In genomic region chr14:24880689-24881088, GRCh38 we compare ENCODE assay signal across 18 cellular contexts.
DNase-seq lines count a peak whose midpoint lies in the region; ATAC-seq and TF ChIP-seq lines count a peak whose summit lies in the region.
"Had no signal": no experiment of that assay in that cellular context is flagged by ENCODE, and none has a peak within 500 bp of the region (broad histone marks: within the 10 kb centered on the region; RNA-seq: fewer than 3 reads in every experiment).

No MANE protein-coding gene starts in this region.

- in situ Hi-C loops in GM23248 (cut with MboI), result no loop called here

- no peak for TF ChIP-seq EP300 in sigmoid colon (IDR thresholded peaks at IDR 0.05)

- intact Hi-C loops in heart left ventricle (cut with DNase I), result loop anchor here in 2 of 10 donors (5.0 kb wide), 2 partner anchors 63 to 122 kb away; no protein-coding TSS in a partner anchor
- intact Hi-C loops in sigmoid colon (cut with DNase I), result no loop called here

- no peak overlapping the region for H2AFZ ChIP-seq in GM23248

- H3K36me3 ChIP-seq in GM23248 (ENCODE audit: low read depth) (no peaks in the 10 kb centered on the region), heart left ventricle (no peaks in the 10 kb centered on the region), sigmoid colon (no peaks in the 10 kb centered on the region)

- H3K4me3 ChIP-seq in GM23248, result no peak overlapping the region
- no peak overlapping the region for H3K4me3 ChIP-seq in heart left ventricle
- no peak overlapping the region for H3K4me3 ChIP-seq in sigmoid colon
- H3K4me3 ChIP-seq: mucosa of descending colon had no signal

- H3K9me3 ChIP-seq in GM23248 (ENCODE audit: low read depth), result no peaks in the 10 kb centered on the region
- H3K9me3 ChIP-seq in heart left ventricle, result no peaks in the 10 kb centered on the region
- no peaks in the 10 kb centered on the region for H3K9me3 ChIP-seq in sigmoid colon
- H3K9me3 ChIP-seq: mucosa of descending colon had no signal

- 57 to 64% methylated on average over 4 of the region's 4 CpGs for WGBS in GM23248 (ENCODE audit: low coverage in 1 of 2, low lambda C conversion rate in 2 of 2, missing lambda C conversion rate in 2 of 2), 2 experiments
- 70 to 75% (median 73%) methylated on average over 4 of the region's 4 CpGs for WGBS in heart left ventricle, 4 donors
- 89 to 92% methylated on average over 4 of the region's 4 CpGs for WGBS in sigmoid colon, 2 donors

- ATAC-seq in heart left ventricle, result peak in 3 of 4 donors; percentile 44 to 80 (median 76)
- no peak for ATAC-seq in HG02798 (IDR thresholded peaks at IDR 0.05; ENCODE audit: poor library complexity, unreplicated experiment)
- no peak for ATAC-seq in HG03280 (IDR thresholded peaks at IDR 0.05; ENCODE audit: unreplicated experiment)
- ATAC-seq: mucosa of descending colon; stimulated activated memory B cell treated with anti-CD40 and anti-IgM and Interleukin-4, amounts not matched to agents 10 μg/mL and 1 μg/mL and 100 μg/mL, for 72 hours had no signal

- H3K9ac ChIP-seq in GM23248, result no peak overlapping the region

- no peak for TF ChIP-seq POLR2A in heart left ventricle (IDR thresholded peaks at IDR 0.05)
- TF ChIP-seq POLR2A in sigmoid colon (IDR thresholded peaks at IDR 0.05), result no peak

- H3F3A ChIP-seq in GM23248 (ENCODE audit: insufficient read depth), result peaks cover 18% of the 10 kb centered on the region

- DNase-seq in GM23248 (peak; percentile 66), amniotic epithelial cell (ENCODE audit: low read depth) (peak; percentile 54), heart left ventricle (no peak), sigmoid colon (no peak), NCI-H128 (lab: John Stamatoyannopoulos, UW; ENCODE audit: unreplicated experiment) (no peak), pons (ENCODE audit: low spot score) (no peak)
- DNase-seq: activated CD4-positive, alpha-beta T cell treated with anti-CD3 and anti-CD28 coated beads, Interleukin-2, amount 10 ng/mL, durations not matched to agents 24 days and 14 days; activated naive CD8-positive, alpha-beta T cell treated with anti-CD3 and anti-CD28 coated beads for 36 hours; GDM1; MM.1S; mucosa of descending colon; NCI-H1694 treated with DMSO at 0.1 percent for 48 hours; NCI-H748 treated with DMSO at 0.1 percent for 48 hours; T-helper 1 cell had no signal

- H3K4me2 ChIP-seq in GM23248 (ENCODE audit: unreplicated experiment), result peak overlapping the region; percentile 32

- H3K9me2 ChIP-seq in GM23248 (ENCODE audit: insufficient read depth), result no peaks in the 10 kb centered on the region

- TF ChIP-seq CTCF in heart left ventricle (IDR thresholded peaks at IDR 0.05), result no peak
- no peak for TF ChIP-seq CTCF in sigmoid colon (IDR thresholded peaks at IDR 0.05)

- H3K4me1 ChIP-seq in GM23248 (ENCODE audit: insufficient read depth), result peaks cover 33% of the 10 kb centered on the region
- H3K4me1 ChIP-seq in heart left ventricle, result peaks cover 9 to 69% (median 40%) of the 10 kb centered on the region in 12 donors
- peaks cover 0 to 25% (median 22%) of the 10 kb centered on the region in 4 donors for H3K4me1 ChIP-seq in sigmoid colon

- H3K79me2 ChIP-seq in GM23248 (ENCODE audit: insufficient read depth), result peaks cover 16% of the 10 kb centered on the region

- peak overlapping the region; percentile 62 for H3K27ac ChIP-seq in GM23248
- H3K27ac ChIP-seq in heart left ventricle, result peak overlapping the region in 11 of 12 donors; percentile 40 to 81 (median 70)
- H3K27ac ChIP-seq in sigmoid colon, result peak overlapping the region in 3 of 4 donors; percentile 7 to 37 (median 36)
- H3K27ac ChIP-seq: epithelial cell of prostate had no signal

- no peaks in the 10 kb centered on the region for H4K20me1 ChIP-seq in GM23248 (ENCODE audit: insufficient read depth)

- no peaks in the 10 kb centered on the region for H3K27me3 ChIP-seq in GM23248 (replicated peaks; ENCODE audit: insufficient read depth)
- no peaks in the 10 kb centered on the region for H3K27me3 ChIP-seq in heart left ventricle
- H3K27me3 ChIP-seq in sigmoid colon, result no peaks in the 10 kb centered on the region

Comparison
In these comparisons a context has a peak if more than half of its experiments do, and no peak if none do; other contexts are left out.
1. DNase-seq: peak in GM23248 (single experiment) and amniotic epithelial cell (single experiment); none in heart left ventricle (0 of 5), sigmoid colon (single experiment), NCI-H128 (single experiment) and pons (single experiment).
2. ATAC-seq: peak in heart left ventricle (3 of 4); none in HG02798 (single experiment) and HG03280 (single experiment).
3. Peak in every context shown above with its lines, with median percentiles within 50 percentile points of each other: H3K27ac ChIP-seq.